In genomic region chr17:63694229-63694973, GRCh38 we compare ENCODE assay signal across 11 cellular contexts. TPM values are rescaled to one million over a fixed set of nuclear protein-coding genes. Genes with fewer than 3 reads are reported as not detected.
DNase-seq lines count a peak whose midpoint lies in the region; ATAC-seq and TF ChIP-seq lines count a peak whose summit lies in the region.
"Had no signal": no experiment of that assay in that cellular context is flagged by ENCODE, and none has a peak within 500 bp of the region (broad histone marks: within the 10 kb centered on the region; RNA-seq: fewer than 3 reads in every experiment).

No MANE protein-coding gene starts in this region.

- no peaks in the 10 kb centered on the region for H3K9me3 Mint-ChIP-seq in activated CD4-positive, alpha-beta T cell treated with anti-CD3 and anti-CD28 coated beads, Interleukin-2, amount 10 ng/mL, durations not matched to agents 7 days and 5 days
- H3K9me3 Mint-ChIP-seq in dendritic cell treated with granulocyte-macrophage colony-stimulating factor and Interleukin-4, amounts not matched to agents 40 ng/mL and 50 ng/mL, for 4 days: no peaks in the 10 kb centered on the region

- no peaks in the 10 kb centered on the region for H3K9me3 ChIP-seq in esophagus squamous epithelium
- H3K9me3 ChIP-seq: mucosa of descending colon had no signal

- peaks cover 33% of the 10 kb centered on the region for H3K4me1 Mint-ChIP-seq in activated CD4-positive, alpha-beta T cell treated with anti-CD3 and anti-CD28 coated beads, Interleukin-2, amount 10 ng/mL, durations not matched to agents 7 days and 5 days
- peaks cover 60% of the 10 kb centered on the region for H3K4me1 Mint-ChIP-seq in dendritic cell treated with granulocyte-macrophage colony-stimulating factor and Interleukin-4, amounts not matched to agents 40 ng/mL and 50 ng/mL, for 4 days (ENCODE audit: low read depth)

- peaks cover 65% of the 10 kb centered on the region for H3K36me3 Mint-ChIP-seq in activated CD4-positive, alpha-beta T cell treated with anti-CD3 and anti-CD28 coated beads, Interleukin-2, amount 10 ng/mL, durations not matched to agents 7 days and 5 days (ENCODE audit: low read depth)
- H3K36me3 Mint-ChIP-seq in dendritic cell treated with granulocyte-macrophage colony-stimulating factor and Interleukin-4, amounts not matched to agents 40 ng/mL and 50 ng/mL, for 4 days (ENCODE audit: low read depth): peaks cover 100% of the 10 kb centered on the region

- no peak overlapping the region for H3K27ac ChIP-seq in esophagus squamous epithelium

- peaks cover 23 to 61% (median 49%) of the 10 kb centered on the region in 3 donors for H3K36me3 ChIP-seq in esophagus squamous epithelium

- no peak overlapping the region for H3K4me3 ChIP-seq in esophagus squamous epithelium
- H3K4me3 ChIP-seq: mucosa of descending colon had no signal

- intact Hi-C loops in dendritic cell treated with granulocyte-macrophage colony-stimulating factor and Interleukin-4, amounts not matched to agents 40 ng/mL and 50 ng/mL, for 4 days (cut with micrococcal nuclease): no loop called here
- intact Hi-C loops in esophagus squamous epithelium (cut with DNase I): no loop called here

- WGBS in esophagus squamous epithelium, 2 donors: 86 to 91% methylated on average over 3 to 4 of the region's 12 CpGs

- H3K27me3 Mint-ChIP-seq in activated CD4-positive, alpha-beta T cell treated with anti-CD3 and anti-CD28 coated beads, Interleukin-2, amount 10 ng/mL, durations not matched to agents 7 days and 5 days: no peaks in the 10 kb centered on the region
- H3K27me3 Mint-ChIP-seq in dendritic cell treated with granulocyte-macrophage colony-stimulating factor and Interleukin-4, amounts not matched to agents 40 ng/mL and 50 ng/mL, for 4 days: no peaks in the 10 kb centered on the region

- peak overlapping the region; percentile 98 for H3K27ac Mint-ChIP-seq in activated CD4-positive, alpha-beta T cell treated with anti-CD3 and anti-CD28 coated beads, Interleukin-2, amount 10 ng/mL, durations not matched to agents 7 days and 5 days
- peak overlapping the region; percentile 84 for H3K27ac Mint-ChIP-seq in dendritic cell treated with granulocyte-macrophage colony-stimulating factor and Interleukin-4, amounts not matched to agents 40 ng/mL and 50 ng/mL, for 4 days

- POLR2A ChIA-PET in activated CD4-positive, alpha-beta T cell treated with anti-CD3 and anti-CD28 coated beads, Interleukin-2, amount 10 ng/mL, durations not matched to agents 7 days and 5 days (lab: Charles Lee): interaction anchor here (0.6 kb wide), 1 partner anchor 48 kb away, joined by 3 read pairs; no protein-coding TSS in a partner anchor

- no peak overlapping the region for H3K4me3 Mint-ChIP-seq in activated CD4-positive, alpha-beta T cell treated with anti-CD3 and anti-CD28 coated beads, Interleukin-2, amount 10 ng/mL, durations not matched to agents 7 days and 5 days
- H3K4me3 Mint-ChIP-seq in dendritic cell treated with granulocyte-macrophage colony-stimulating factor and Interleukin-4, amounts not matched to agents 40 ng/mL and 50 ng/mL, for 4 days: no peak overlapping the region

- peaks cover 19 to 39% (median 20%) of the 10 kb centered on the region in 3 donors for H3K4me1 ChIP-seq in esophagus squamous epithelium

- peaks cover 0 to 4% (median 0%) of the 10 kb centered on the region in 4 donors for H3K27me3 ChIP-seq in esophagus squamous epithelium

- CTCF ChIA-PET in activated CD4-positive, alpha-beta T cell treated with anti-CD3 and anti-CD28 coated beads, Interleukin-2, amount 10 ng/mL, durations not matched to agents 7 days and 5 days (lab: Charles Lee): interaction anchor here (0.6 to 1.5 kb wide), 5 partner anchors 8 to 328 kb away, joined by 3 to 4 read pairs (median 3); partner anchors contain the start of gene MAP3K3

- DNase-seq in activated CD4-positive, alpha-beta T cell treated with anti-CD3 and anti-CD28 coated beads, Interleukin-2, amount 10 ng/mL, durations not matched to agents 7 days and 5 days: peak; percentile 36
- no peak for DNase-seq in activated CD4-positive, alpha-beta T cell treated with anti-CD3 and anti-CD28 coated beads for 48 hours
- peak; percentile 66 for DNase-seq in NCI-H69 (lab: John Stamatoyannopoulos, UW)
- peak; percentile 38 for DNase-seq in stimulated activated CD8-positive, alpha-beta memory T cell treated with anti-CD3 and anti-CD28 coated beads, Interleukin-4, amount 100 ng/mL, for 48 hours
- DNase-seq in esophagus squamous epithelium (lab: John Stamatoyannopoulos, UW): no peak
- DNase-seq in stimulated activated CD4-positive, alpha-beta T cell treated with anti-CD3 and anti-CD28 coated beads, Interleukin-2, amount 100 ng/mL, for 24 hours: no peak
- DNase-seq: mucosa of descending colon, NCI-H526 treated with DMSO at 0.1 percent for 48 hours, T1000 had no signal

- no peak for TF ChIP-seq CTCF in esophagus squamous epithelium (IDR thresholded peaks at IDR 0.05)

- no peak for ATAC-seq in HG02678 (IDR thresholded peaks at IDR 0.05; ENCODE audit: unreplicated experiment)
- ATAC-seq: mucosa of descending colon had no signal

- no peak for TF ChIP-seq POLR2A in esophagus squamous epithelium (IDR thresholded peaks at IDR 0.05)

RNA-seq across cellular contexts. Expression of gene LIMD2, which starts 5.5 kb away (rescaled TPM):
- total RNA-seq in activated CD4-positive, alpha-beta T cell treated with anti-CD3 and anti-CD28 coated beads, Interleukin-2, amount 10 ng/mL, durations not matched to agents 7 days and 5 days: 100 to 1,000 TPM; 409 to 433 TPM
- total RNA-seq in esophagus squamous epithelium: 1 to 10 TPM; 1.6 to 8.5 (median 4.7) TPM

RNA-seq across cellular contexts. Expression of gene STRADA, which starts 47.2 kb away (rescaled TPM):
- 10 to 100 TPM; 46.8 to 49.0 TPM for total RNA-seq in activated CD4-positive, alpha-beta T cell treated with anti-CD3 and anti-CD28 coated beads, Interleukin-2, amount 10 ng/mL, durations not matched to agents 7 days and 5 days
- total RNA-seq in esophagus squamous epithelium: 10 to 100 TPM in 3 of 4 donors, 1 to 10 TPM in 1; 9.2 to 25.4 (median 18.6) TPM

Comparison
In these comparisons a context has a peak if more than half of its experiments do, and no peak if none do; other contexts are left out.
1. DNase-seq: peak in activated CD4-positive, alpha-beta T cell treated with anti-CD3 and anti-CD28 coated beads, Interleukin-2, amount 10 ng/mL, durations not matched to agents 7 days and 5 days (single experiment), NCI-H69 (single experiment) and stimulated activated CD8-positive, alpha-beta memory T cell treated with anti-CD3 and anti-CD28 coated beads, Interleukin-4, amount 100 ng/mL, for 48 hours (single experiment); none in activated CD4-positive, alpha-beta T cell treated with anti-CD3 and anti-CD28 coated beads for 48 hours (single experiment), esophagus squamous epithelium (single experiment) and stimulated activated CD4-positive, alpha-beta T cell treated with anti-CD3 and anti-CD28 coated beads, Interleukin-2, amount 100 ng/mL, for 24 hours (0 of 2).
2. RNA of gene LIMD2, which starts 5.5 kb away (total RNA-seq): 409 to 433 TPM in activated CD4-positive, alpha-beta T cell treated with anti-CD3 and anti-CD28 coated beads, Interleukin-2, amount 10 ng/mL, durations not matched to agents 7 days and 5 days; 1.6 to 8.5 TPM in esophagus squamous epithelium; every median in the first group is over 10 times any median in the second.